10 cellular contexts compared by ENCODE assay signal in the genomic region with DNA sequence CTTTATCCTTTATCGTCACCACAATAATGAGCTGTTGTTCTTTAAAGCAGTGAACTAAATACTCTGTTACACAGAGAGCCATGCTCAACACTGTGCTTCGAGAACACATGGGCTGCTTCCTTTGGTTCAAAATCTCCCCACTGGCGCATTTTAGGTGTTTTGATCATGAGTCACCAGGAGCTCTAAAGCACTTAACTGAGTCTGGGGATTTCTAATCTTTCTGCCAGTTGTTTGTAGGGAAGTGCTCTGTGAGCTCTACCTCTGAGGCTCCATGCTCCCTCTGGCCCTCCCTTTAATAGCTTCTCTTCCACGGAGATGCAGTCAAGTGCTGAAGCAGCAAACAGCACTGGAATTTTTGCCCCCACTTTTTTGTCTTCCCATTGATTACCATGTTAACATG. TPM values are rescaled to one million over a fixed set of nuclear protein-coding genes. Genes with fewer than 3 reads are reported as not detected.
DNase-seq lines count a peak whose midpoint lies in the region; ATAC-seq and TF ChIP-seq lines count a peak whose summit lies in the region.
"Had no signal": no experiment of that assay in that cellular context is flagged by ENCODE, and none has a peak within 500 bp of the region (broad histone marks: within the 10 kb centered on the region; RNA-seq: fewer than 3 reads in every experiment).

No MANE protein-coding gene starts in this region.

- intact Hi-C loops in aorta (cut with DNase I), result no loop called here

- H3K9me3 ChIP-seq in aorta (ENCODE audit: control insufficient read depth, low read length), result no peaks in the 10 kb centered on the region

- CTCF ChIA-PET in AG04449 (lab: Yijun Ruan, JAX), result interaction anchor here (1.0 to 1.6 kb wide), 2 partner anchors 24 to 268 kb away, joined by 4 to 8 read pairs; no protein-coding TSS in a partner anchor

- no peak overlapping the region for H3K27ac ChIP-seq in aorta (ENCODE audit: low read depth in 1 of 2, low read length in 2 of 2)

- no peak overlapping the region for H3K4me3 Mint-ChIP-seq in activated naive CD8-positive, alpha-beta T cell treated with anti-CD3 and anti-CD28 coated beads for 36 hours

- WGBS in aorta, 2 donors, result 70 to 76% methylated on average over 4 of the region's 4 CpGs

- H3K4me3 ChIP-seq in AG04449 (ENCODE audit: low read depth, low read length) (no peak overlapping the region), aorta (ENCODE audit: low read length in 2 of 2) (no peak overlapping the region)

- no peaks in the 10 kb centered on the region for H3K27me3 ChIP-seq in aorta (ENCODE audit: control insufficient read depth in 1 of 2, insufficient read depth in 2 of 2, low read length in 1 of 2)

- no peak for TF ChIP-seq POLR2A in GM18505 (IDR thresholded peaks at IDR 0.05; ENCODE audit: borderline replicate concordance, extremely low read depth, insufficient read depth, insufficient read length)

- H3K27me3 Mint-ChIP-seq in activated naive CD8-positive, alpha-beta T cell treated with anti-CD3 and anti-CD28 coated beads for 36 hours, result no peaks in the 10 kb centered on the region

- peak overlapping the region; percentile 87 for H3K27ac Mint-ChIP-seq in activated naive CD8-positive, alpha-beta T cell treated with anti-CD3 and anti-CD28 coated beads for 36 hours

- H3K36me3 Mint-ChIP-seq in activated naive CD8-positive, alpha-beta T cell treated with anti-CD3 and anti-CD28 coated beads for 36 hours, result peaks cover 59% of the 10 kb centered on the region

- DNase-seq in AG04449 (ENCODE audit: low read depth, low spot score) (peak; percentile 63), HCEC 1CT (peak; percentile 71), islet precursor cell (peak; percentile 87), DMS 273 (lab: John Stamatoyannopoulos, UW; ENCODE audit: unreplicated experiment) (no peak), aorta (no peak)
- peak; percentile 22 for DNase-seq in activated naive CD8-positive, alpha-beta T cell treated with anti-CD3 and anti-CD28 coated beads for 36 hours
- DNase-seq: NCI-H526 had no signal

- peaks cover 0 to 2% of the 10 kb centered on the region in 2 donors for H3K36me3 ChIP-seq in aorta (ENCODE audit: control insufficient read depth in 1 of 2, insufficient read depth in 2 of 2, low read length in 1 of 2)

- ATAC-seq in GM18505 (IDR thresholded peaks at IDR 0.05; ENCODE audit: unreplicated experiment), result no peak
- ATAC-seq in GM21515 (IDR thresholded peaks at IDR 0.05; ENCODE audit: unreplicated experiment), result no peak
- no peak for ATAC-seq in aorta (ENCODE audit: low FRiP score)
- ATAC-seq: esophagus mucosa had no signal

- POLR2A ChIA-PET in AG04449 (lab: Yijun Ruan, JAX), result interaction anchor here (1.0 kb wide), 1 partner anchor 43 kb away, joined by 3 read pairs; a partner anchor contains a TSS

- H3K9me3 Mint-ChIP-seq in activated naive CD8-positive, alpha-beta T cell treated with anti-CD3 and anti-CD28 coated beads for 36 hours, result no peaks in the 10 kb centered on the region

- no peaks in the 10 kb centered on the region for H3K4me1 ChIP-seq in aorta (ENCODE audit: control insufficient read depth in 1 of 2, insufficient read depth in 2 of 2, low read length in 2 of 2)

- TF ChIP-seq CTCF in AG04449 (IDR thresholded peaks at IDR 0.05; ENCODE audit: insufficient read depth, low read length, missing control alignments), result no peak

- H3K4me1 Mint-ChIP-seq in activated naive CD8-positive, alpha-beta T cell treated with anti-CD3 and anti-CD28 coated beads for 36 hours, result peaks cover 48% of the 10 kb centered on the region

RNA-seq across cellular contexts. Expression of a gene that starts 17.0 kb away (rescaled TPM):
- 10 to 100 TPM; 44.8 to 47.1 TPM for total RNA-seq in activated naive CD8-positive, alpha-beta T cell treated with anti-CD3 and anti-CD28 coated beads for 36 hours
- 10 to 100 TPM; 10.8 to 24.2 TPM for total RNA-seq in aorta
- 1 to 10 TPM in 1 of 2 donors, under 1 TPM in 1; 0.63 to 1.0 TPM for polyA plus RNA-seq in aorta

RNA-seq across cellular contexts. Expression of a gene that starts 42.5 kb away (rescaled TPM):
- 10 to 100 TPM; 41.4 to 41.5 TPM for total RNA-seq in activated naive CD8-positive, alpha-beta T cell treated with anti-CD3 and anti-CD28 coated beads for 36 hours
- total RNA-seq in aorta, result 10 to 100 TPM; 51.9 to 69.8 TPM
- 1 to 10 TPM; 3.1 to 7.0 TPM for polyA plus RNA-seq in aorta

Comparison
In these comparisons a context has a peak if more than half of its experiments do, and no peak if none do; other contexts are left out.
1. DNase-seq: peak in AG04449 (single experiment), HCEC 1CT (single experiment), activated naive CD8-positive, alpha-beta T cell treated with anti-CD3 and anti-CD28 coated beads for 36 hours (single experiment) and islet precursor cell (single experiment); none in DMS 273 (single experiment) and aorta (0 of 2).